29 cellular contexts compared by ENCODE assay signal in genomic region chrX:16661495-16661894, GRCh38. TPM values are rescaled to one million over a fixed set of nuclear protein-coding genes. Genes with fewer than 3 reads are reported as not detected.
DNase-seq lines count a peak whose midpoint lies in the region; ATAC-seq, FAIRE-seq and TF ChIP-seq lines count a peak whose summit lies in the region.
"Had no signal": no experiment of that assay in that cellular context is flagged by ENCODE, and none has a peak within 500 bp of the region (broad histone marks: within the 10 kb centered on the region; RNA-seq: fewer than 3 reads in every experiment).

No MANE protein-coding gene starts in this region.

- TF ChIP-seq EP300 in GM12878 (IDR thresholded peaks at IDR 0.05; ENCODE audit: borderline replicate concordance in 1 of 2, control insufficient read depth in 1 of 2, low read depth in 2 of 2, low read length in 2 of 2), result no peak

- no peak for TF ChIP-seq RAD21 in GM12878 (IDR thresholded peaks at IDR 0.05; ENCODE audit: insufficient read depth, low read depth, low read length)

- POLR2A ChIA-PET in HEK293 (lab: Yijun Ruan, JAX) (no interaction called here), PC-3 (lab: Charles Lee; ENCODE audit: unreplicated experiment) (no interaction called here), GM12878 (lab: Charles Lee) (no interaction called here)

- H3K27ac ChIP-seq in HEK293 (ENCODE audit: extremely low read depth, low read depth, low read length), result no peak overlapping the region
- H3K27ac ChIP-seq in PC-3 (ENCODE audit: low read length), result 0 out of 2 replicates have a peak overlapping the region, but pooled peaks have one; percentile 38
- H3K27ac ChIP-seq in GM12878 (ENCODE audit: control insufficient read depth, insufficient read depth), result no peak overlapping the region
- H3K27ac ChIP-seq: A549, BLaER1 had no signal

- H3K9ac ChIP-seq in PC-3 (ENCODE audit: low read length) (0 out of 2 replicates have a peak overlapping the region, but pooled peaks have one; percentile 18), GM12878 (ENCODE audit: control insufficient read depth, insufficient read depth, low read length) (no peak overlapping the region)
- H3K9ac ChIP-seq: BLaER1 had no signal

- peaks cover 9 to 15% of the 10 kb centered on the region in 2 experiments for H3K36me3 ChIP-seq in HEK293 (ENCODE audit: control insufficient read depth in 2 of 2, insufficient read depth in 1 of 2, low read length in 2 of 2)
- H3K36me3 ChIP-seq in PC-3 (ENCODE audit: low read depth, low read length), result peaks cover 9% of the 10 kb centered on the region; the same call in 1 of the 2 replicates
- H3K36me3 ChIP-seq in GM12878 (ENCODE audit: control insufficient read depth in 2 of 2, insufficient read depth in 2 of 2, low read length in 1 of 2), result no peaks in the 10 kb centered on the region
- H3K36me3 ChIP-seq: BE2C had no signal

- RAD21 ChIA-PET in GM12878 (lab: Charles Lee; ENCODE audit: unreplicated experiment), result no interaction called here

- H3K4me1 ChIP-seq in HEK293 (ENCODE audit: control insufficient read depth, insufficient read depth, low read length) (no peaks in the 10 kb centered on the region), PC-3 (ENCODE audit: insufficient read depth, low read length) (peaks cover 63% of the 10 kb centered on the region), GM12878 (ENCODE audit: control insufficient read depth, insufficient read depth, low read length) (no peaks in the 10 kb centered on the region)
- H3K4me1 ChIP-seq: A549, BE2C, BLaER1 had no signal

- no TSS peak for BruUV-seq in PC-3 (replicated peaks; lab: Mats Ljungman, UMichigan)
- no TSS peak for BruUV-seq in GM12878 (replicated peaks; lab: Mats Ljungman, UMichigan)

- no peak for TF ChIP-seq POLR2A in GM12878 (IDR thresholded peaks at IDR 0.05; ENCODE audit: low read depth, low read length)

- ATAC-seq in PC-3 (no peak), GM12878 (no peak)
- ATAC-seq: A549 had no signal

- TF ChIP-seq CTCF in HEK293 (tag by site-specific recombination; IDR thresholded peaks at IDR 0.05), result no peak
- no peak for TF ChIP-seq CTCF in PC-3 (conservative IDR thresholded peaks at IDR 0.05; ENCODE audit: low read depth, low read length)
- TF ChIP-seq CTCF in GM12878 (IDR thresholded peaks at IDR 0.05 in 2 of 3, conservative IDR thresholded peaks at IDR 0.05 in 1 of 3; ENCODE audit: control insufficient read depth in 2 of 3, extremely low read depth in 1 of 3, insufficient read depth in 1 of 3, low read depth in 3 of 3, low read length in 3 of 3), result no peak

- CTCF ChIA-PET in HEK293 (lab: Yijun Ruan, JAX) (interaction anchor here (0.7 kb wide), 2 partner anchors 28 to 1294 kb away, joined by 3 to 4 read pairs; no protein-coding TSS in a partner anchor), PC-3 (lab: Charles Lee) (no interaction called here), GM12878 (lab: Yijun Ruan, JAX) (interaction anchor here (1.1 kb wide), 1 partner anchor 214 kb away, joined by 3 read pairs; no protein-coding TSS in a partner anchor)

- H3K9me3 ChIP-seq in HEK293 (ENCODE audit: control insufficient read depth, insufficient read depth, low read depth, low read length) (no peaks in the 10 kb centered on the region), PC-3 (ENCODE audit: low read length) (no peaks in the 10 kb centered on the region), GM12878 (replicated peaks; ENCODE audit: control insufficient read depth, insufficient read depth, low read length) (no peaks in the 10 kb centered on the region)
- H3K9me3 ChIP-seq: A549, BE2C, BLaER1 had no signal

- SMC1A ChIA-PET in GM12878 (lab: Charles Lee; ENCODE audit: uncharacterized antibody, unreplicated experiment), result no interaction called here

- H3K4me2 ChIP-seq in PC-3 (ENCODE audit: low read length), result no peak overlapping the region
- no peak overlapping the region for H3K4me2 ChIP-seq in GM12878 (ENCODE audit: control insufficient read depth, insufficient read depth)
- H3K4me2 ChIP-seq: A549, BLaER1 had no signal

- no peak overlapping the region for H2AFZ ChIP-seq in PC-3 (ENCODE audit: low read length)
- no peak overlapping the region for H2AFZ ChIP-seq in GM12878 (ENCODE audit: control insufficient read depth, low read depth, low read length)

- intact Hi-C loops in PC-3 (cut with micrococcal nuclease), result loop anchor here (10.0 kb wide), 1 partner anchor 807 kb away; the partner anchor contains the start of gene AP1S2
- intact Hi-C loops in GM12878 (cut with micrococcal nuclease; ENCODE audit: unreplicated experiment), result no loop called here

- H3K27me3 ChIP-seq in PC-3 (ENCODE audit: low read length), result no peaks in the 10 kb centered on the region
- no peaks in the 10 kb centered on the region for H3K27me3 ChIP-seq in GM12878 (replicated peaks in 1 of 2; ENCODE audit: control insufficient read depth in 2 of 2, insufficient read depth in 2 of 2, low read length in 1 of 2)
- H3K27me3 ChIP-seq: BE2C had no signal

- no peaks in the 10 kb centered on the region for H3K9me2 ChIP-seq in PC-3 (replicated peaks; ENCODE audit: low read length)

- FAIRE-seq in GM12878 (lab: Jason Lieb, UNC), result no peak
- FAIRE-seq: A549, GM12891, GM18507 had no signal

- DNase-seq in PC-3, result no peak
- no peak for DNase-seq in GM12878 (ENCODE audit: low read depth, low spot score)
- no peak for DNase-seq in cerebellar cortex (ENCODE audit: low spot score)
- no peak for DNase-seq in NCI-H146 (lab: John Stamatoyannopoulos, UW)
- no peak for DNase-seq in Ammon's horn (ENCODE audit: low spot score)
- DNase-seq in T-helper 2 cell, result no peak
- DNase-seq: AML-193; BE2C; C1 segment of cervical spinal cord; CD4-positive, alpha-beta memory T cell; CD4-positive, CD25-positive, alpha-beta regulatory T cell; CD8-positive, alpha-beta memory T cell; COR-L47; DMS 273 treated with DMSO at 0.1 percent for 48 hours; DMS153; DMS53; DMS79; DND-41; EL; GDM1 had no signal

- in situ Hi-C loops in GM12878 (cut with MboI), result no loop called here

- H3F3A ChIP-seq in PC-3 (ENCODE audit: low read length, unreplicated experiment), result peaks cover 6% of the 10 kb centered on the region

- H4K20me1 ChIP-seq in PC-3 (ENCODE audit: low read length) (no peaks in the 10 kb centered on the region), GM12878 (ENCODE audit: control insufficient read depth, insufficient read depth) (no peaks in the 10 kb centered on the region)

- WGBS in GM12878 (ENCODE audit: insufficient coverage, insufficient replicate concordance, low lambda C conversion rate, missing lambda C conversion rate), result 33% methylated on average over 2 of the region's 2 CpGs

- H3K79me2 ChIP-seq in PC-3 (ENCODE audit: low read length), result no peaks in the 10 kb centered on the region
- H3K79me2 ChIP-seq in GM12878 (ENCODE audit: control insufficient read depth, insufficient read depth, low read length), result no peaks in the 10 kb centered on the region

- no peak overlapping the region for H3K4me3 ChIP-seq in HEK293 (ENCODE audit: low read depth, low read length)
- H3K4me3 ChIP-seq in PC-3 (ENCODE audit: low read length), result no peak overlapping the region
- H3K4me3 ChIP-seq in GM12878, result no peak overlapping the region
- H3K4me3 ChIP-seq: A549, BLaER1 had no signal

RNA-seq across cellular contexts. Expression of gene S100G, which starts 11.5 kb away (rescaled TPM):
- total RNA-seq in PC-3 (2014; rRNA removed) (not detected in 2 replicates), GM12878 (2014; rRNA removed) (not detected in 2 replicates), GM12878 (2014; rRNA removed; fragmentation: Illumina TruSeq; extraction: Trizol) (not detected in 2 replicates), GM12878 (2021) (not detected in 2 replicates)
- not detected in 2 replicates for total RNA-seq in GM12878 (2013; cell fraction: nucleolus; rRNA removed)
- polyA plus RNA-seq in GM12878 (2011; ENCODE audit: low read depth), result not detected
- polyA plus RNA-seq in GM12878 (2011; rRNA removed) (not detected in 2 replicates), GM12878 (2014; fragmentation: Illumina TruSeq; extraction: Trizol) (not detected in 2 replicates), GM12878 (2014; fragmentation: Nextera tagmentation; extraction: Ambion mirVana) (not detected), GM12878 (2014; rRNA removed) (not detected in 2 replicates), GM12878 (2016; fragmentation: Nextera tagmentation; extraction: Ambion mirVana) (not detected)
- not detected in 2 replicates for polyA plus RNA-seq in GM12878 (2011; cell fraction: cytosol; rRNA removed)
- polyA plus RNA-seq in GM12878 (2011; cell fraction: nucleus; rRNA removed), result not detected in 2 replicates
- polyA plus RNA-seq in GM12878 (2012), result not detected in 2 replicates
- not detected in 2 replicates for polyA minus RNA-seq in GM12878 (2011; rRNA and poly(A)+ RNA removed)
- not detected in 2 replicates for polyA minus RNA-seq in GM12878 (2011; cell fraction: cytosol; rRNA and poly(A)+ RNA removed)
- polyA minus RNA-seq in GM12878 (2011; cell fraction: nucleus; rRNA and poly(A)+ RNA removed), result not detected in 2 replicates
- total RNA-seq: A172; CD4-positive, alpha-beta memory T cell; CD4-positive, CD25-positive, alpha-beta regulatory T cell; CD8-positive, alpha-beta memory T cell; Daoy; G401 had no signal
- polyA plus RNA-seq: A549; CD14-positive monocyte; CD4-positive, alpha-beta memory T cell; CD4-positive, CD25-positive, alpha-beta regulatory T cell; CD8-positive, alpha-beta memory T cell had no signal

RNA-seq across cellular contexts. Expression of gene CTPS2, which starts 51.0 kb away (rescaled TPM):
- total RNA-seq in PC-3 (2014; rRNA removed), result 16.1 and 25.0 TPM in 2 replicates
- total RNA-seq in GM12878 (2013; cell fraction: nucleolus; rRNA removed), result 51.7 and 54.8 TPM in 2 replicates
- 15.4 and 18.6 TPM in 2 replicates for total RNA-seq in GM12878 (2014; rRNA removed)
- total RNA-seq in GM12878 (2014; rRNA removed; fragmentation: Illumina TruSeq; extraction: Trizol), result 17.6 and 17.8 TPM in 2 replicates
- 13.3 and 14.9 TPM in 2 replicates for total RNA-seq in GM12878 (2021)
- polyA plus RNA-seq in GM12878 (2011; ENCODE audit: low read depth), result 6.3 TPM
- polyA plus RNA-seq in GM12878 (2011; rRNA removed), result 16.9 and 23.3 TPM in 2 replicates
- 7.4 and 9.1 TPM in 2 replicates for polyA plus RNA-seq in GM12878 (2011; cell fraction: cytosol; rRNA removed)
- polyA plus RNA-seq in GM12878 (2011; cell fraction: nucleus; rRNA removed), result 11.1 and 12.1 TPM in 2 replicates
- 6.1 and 8.4 TPM in 2 replicates for polyA plus RNA-seq in GM12878 (2012)
- polyA plus RNA-seq in GM12878 (2014; fragmentation: Illumina TruSeq; extraction: Trizol), result 15.0 and 19.2 TPM in 2 replicates
- polyA plus RNA-seq in GM12878 (2014; fragmentation: Nextera tagmentation; extraction: Ambion mirVana), result 1 to 10 TPM; 5.9 to 7.7 TPM
- 11.5 and 11.8 TPM in 2 replicates for polyA plus RNA-seq in GM12878 (2014; rRNA removed)
- polyA plus RNA-seq in GM12878 (2016; fragmentation: Nextera tagmentation; extraction: Ambion mirVana), result 10 to 100 TPM; 11.9 to 13.5 TPM
- 18.9 and 20.1 TPM in 2 replicates for polyA minus RNA-seq in GM12878 (2011; rRNA and poly(A)+ RNA removed)
- polyA minus RNA-seq in GM12878 (2011; cell fraction: cytosol; rRNA and poly(A)+ RNA removed), result 5.1 and 7.9 TPM in 2 replicates
- 9.6 and 12.4 TPM in 2 replicates for polyA minus RNA-seq in GM12878 (2011; cell fraction: nucleus; rRNA and poly(A)+ RNA removed)

RNA-seq across cellular contexts. Expression of gene SYAP1, which starts 57.9 kb away (rescaled TPM):
- total RNA-seq in PC-3 (2014; rRNA removed), result 51.9 and 55.3 TPM in 2 replicates
- 12.6 and 13.9 TPM in 2 replicates for total RNA-seq in GM12878 (2013; cell fraction: nucleolus; rRNA removed)
- total RNA-seq in GM12878 (2014; rRNA removed), result 20.7 and 23.1 TPM in 2 replicates
- total RNA-seq in GM12878 (2014; rRNA removed; fragmentation: Illumina TruSeq; extraction: Trizol), result 20.9 and 22.1 TPM in 2 replicates
- 17.6 and 20.3 TPM in 2 replicates for total RNA-seq in GM12878 (2021)
- 4.9 TPM for polyA plus RNA-seq in GM12878 (2011; ENCODE audit: low read depth)
- polyA plus RNA-seq in GM12878 (2011; rRNA removed), result 11.5 and 16.7 TPM in 2 replicates
- 7.7 and 7.9 TPM in 2 replicates for polyA plus RNA-seq in GM12878 (2011; cell fraction: cytosol; rRNA removed)
- polyA plus RNA-seq in GM12878 (2011; cell fraction: nucleus; rRNA removed), result 3.1 and 3.3 TPM in 2 replicates
- 9.0 and 9.8 TPM in 2 replicates for polyA plus RNA-seq in GM12878 (2012)
- 11.3 and 13.6 TPM in 2 replicates for polyA plus RNA-seq in GM12878 (2014; fragmentation: Illumina TruSeq; extraction: Trizol)
- 1 to 10 TPM; 5.9 to 6.1 TPM for polyA plus RNA-seq in GM12878 (2014; fragmentation: Nextera tagmentation; extraction: Ambion mirVana)
- 14.8 and 15.1 TPM in 2 replicates for polyA plus RNA-seq in GM12878 (2014; rRNA removed)
- 10 to 100 TPM; 29.2 to 29.9 TPM for polyA plus RNA-seq in GM12878 (2016; fragmentation: Nextera tagmentation; extraction: Ambion mirVana)
- 9.9 and 10.0 TPM in 2 replicates for polyA minus RNA-seq in GM12878 (2011; rRNA and poly(A)+ RNA removed)
- 5.3 and 6.8 TPM in 2 replicates for polyA minus RNA-seq in GM12878 (2011; cell fraction: cytosol; rRNA and poly(A)+ RNA removed)
- polyA minus RNA-seq in GM12878 (2011; cell fraction: nucleus; rRNA and poly(A)+ RNA removed), result 2.7 and 5.3 TPM in 2 replicates

Comparison
In these comparisons a context has a peak if more than half of its experiments do, and no peak if none do; other contexts are left out.
1. Of the 9 proteins assayed by ChIP-seq in both HEK293 and GM12878: peak only in HEK293: ATF2; only in GM12878: none; in both: none; in neither: 8.